In the genomic region with DNA sequence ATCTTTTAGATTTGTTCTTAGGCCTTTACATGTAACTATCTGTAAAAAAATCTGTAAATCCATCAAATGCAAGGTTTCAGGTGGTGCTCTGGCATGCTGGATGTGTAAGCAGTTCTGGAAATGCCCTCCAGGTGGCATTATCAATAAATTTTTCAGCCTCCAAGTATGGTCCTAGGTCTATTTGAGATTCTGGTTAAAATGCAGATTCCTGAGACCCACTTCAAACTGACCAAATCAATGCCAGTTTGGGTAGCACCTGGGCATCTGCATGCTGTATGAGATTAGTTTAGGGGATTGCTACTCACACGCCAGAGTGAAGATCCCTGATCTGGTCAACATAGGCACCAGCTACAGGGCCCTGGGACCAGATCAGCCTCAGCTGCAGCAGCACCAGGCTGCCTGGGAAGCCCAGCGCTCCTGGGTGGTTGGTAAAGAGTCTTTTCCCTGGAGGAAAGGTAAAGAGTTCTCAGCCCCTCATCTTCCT, we compare ENCODE assay signal across 8 cellular contexts.
DNase-seq lines count a peak whose midpoint lies in the region; ATAC-seq lines count a peak whose summit lies in the region.

No MANE protein-coding gene starts in this region.

- DNase-seq in DMS114 treated with DMSO at 0.1 percent for 48 hours (lab: John Stamatoyannopoulos, UW; ENCODE audit: unreplicated experiment) (peak; percentile 61), NCI-H2171 treated with DMSO at 0.1 percent for 48 hours (lab: John Stamatoyannopoulos, UW) (peak; percentile 70), astrocyte of the hippocampus (ENCODE audit: low read depth, low spot score) (peak; percentile 62), inferior parietal cortex (ENCODE audit: extremely low spot score) (peak; percentile 57)
- peak; percentile 10 to 13 for DNase-seq in stimulated activated naive CD8-positive, alpha-beta T cell treated with anti-CD3 and anti-CD28 coated beads, Interleukin-15, amount 100 ng/mL, for 72 hours

- H3K27ac Mint-ChIP-seq in stimulated activated naive CD8-positive, alpha-beta T cell treated with anti-CD3 and anti-CD28 coated beads, Interleukin-15, amount 100 ng/mL, for 72 hours: no peak overlapping the region

- H3K4me3 Mint-ChIP-seq in stimulated activated naive CD8-positive, alpha-beta T cell treated with anti-CD3 and anti-CD28 coated beads, Interleukin-15, amount 100 ng/mL, for 72 hours: no peak overlapping the region

- no peaks in the 10 kb centered on the region for H3K9me3 Mint-ChIP-seq in stimulated activated naive CD8-positive, alpha-beta T cell treated with anti-CD3 and anti-CD28 coated beads, Interleukin-15, amount 100 ng/mL, for 72 hours

- ATAC-seq in GM18907 (IDR thresholded peaks at IDR 0.05; ENCODE audit: unreplicated experiment): peak; percentile 80
- peak; percentile 72 for ATAC-seq in HG03060 (IDR thresholded peaks at IDR 0.05; ENCODE audit: low read depth, unreplicated experiment)
- ATAC-seq in stimulated activated naive CD8-positive, alpha-beta T cell treated with anti-CD3 and anti-CD28 coated beads, Interleukin-15, amount 100 ng/mL, for 72 hours: peak; percentile 67
- no peak for ATAC-seq in GM21576 (IDR thresholded peaks at IDR 0.05; ENCODE audit: unreplicated experiment)

- no peaks in the 10 kb centered on the region for H3K27me3 Mint-ChIP-seq in stimulated activated naive CD8-positive, alpha-beta T cell treated with anti-CD3 and anti-CD28 coated beads, Interleukin-15, amount 100 ng/mL, for 72 hours

- no peaks in the 10 kb centered on the region for H3K4me1 Mint-ChIP-seq in stimulated activated naive CD8-positive, alpha-beta T cell treated with anti-CD3 and anti-CD28 coated beads, Interleukin-15, amount 100 ng/mL, for 72 hours

Comparison
In these comparisons a context has a peak if more than half of its experiments do, and no peak if none do; other contexts are left out.
1. DNase-seq: peak in every context shown above with its lines; median percentile 70 in NCI-H2171 treated with DMSO at 0.1 percent for 48 hours; 62 in astrocyte of the hippocampus; 61 in DMS114 treated with DMSO at 0.1 percent for 48 hours; 57 in inferior parietal cortex; 12 in stimulated activated naive CD8-positive, alpha-beta T cell treated with anti-CD3 and anti-CD28 coated beads, Interleukin-15, amount 100 ng/mL, for 72 hours.